In the genomic region with DNA sequence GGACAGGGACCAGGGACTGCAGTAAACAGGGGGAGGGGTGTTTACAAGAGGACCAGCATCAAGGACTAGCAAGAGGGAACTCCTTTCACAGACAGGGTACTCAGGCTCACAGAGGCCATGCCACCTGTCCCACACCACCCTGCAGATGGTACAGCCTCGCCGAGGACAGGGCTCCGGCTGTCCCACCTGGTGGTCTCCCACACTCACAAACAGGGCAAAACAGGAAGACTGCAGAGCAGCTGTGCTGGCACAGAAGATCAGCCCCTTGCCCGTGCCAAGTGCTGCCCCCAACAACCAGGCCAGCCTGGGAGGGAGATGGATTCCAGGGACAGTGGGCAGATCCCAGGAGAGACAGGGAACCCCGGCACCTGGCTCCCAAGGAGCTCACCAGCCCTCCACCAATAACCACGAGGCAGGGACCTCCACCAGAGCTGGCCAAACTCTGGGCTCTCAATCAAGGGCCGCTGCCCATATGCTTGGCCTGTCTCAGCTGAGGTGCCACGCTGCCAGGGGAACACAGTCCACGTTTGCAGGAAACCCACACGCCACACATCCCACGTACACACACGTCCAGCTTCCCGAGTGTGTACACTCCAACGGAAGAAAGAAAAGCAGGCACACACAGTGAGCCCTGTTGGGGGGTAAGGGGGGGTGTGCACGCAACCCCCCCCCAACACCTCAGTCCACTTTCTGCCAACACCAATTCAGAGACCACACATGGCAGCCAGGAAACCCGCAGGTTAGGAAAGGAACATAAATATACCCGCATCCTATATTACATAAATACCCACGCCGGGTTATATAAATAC, we compare ENCODE assay signal across 8 cellular contexts. TPM values are rescaled to one million over a fixed set of nuclear protein-coding genes. Genes with fewer than 3 reads are reported as not detected.
A peak's percentile ranks its signal among the peaks of the same experiment; 100 is the strongest.
DNase-seq lines count a peak whose midpoint lies in the region; ATAC-seq, FAIRE-seq and TF ChIP-seq lines count a peak whose summit lies in the region.

No MANE protein-coding gene starts in this region.

- DNase-seq in GM12891 (ENCODE audit: insufficient read length, low spot score) (no peak), colonic mucosa (no peak), NCI-H1436 treated with DMSO at 0.1 percent for 48 hours (lab: John Stamatoyannopoulos, UW) (no peak)

- no peaks in the 10 kb centered on the region for H3F3A ChIP-seq in OCI-LY1 (ENCODE audit: insufficient read depth, low read length)

- H3K9me2 ChIP-seq in OCI-LY1 (ENCODE audit: low read depth, low read length) = no peaks in the 10 kb centered on the region

- H3K4me2 ChIP-seq in OCI-LY1 (ENCODE audit: low read length) = peak overlapping the region; percentile 54

- H3K9ac ChIP-seq in OCI-LY1 (ENCODE audit: low read length) (peak overlapping the region; percentile 19; the same call in 1 of the 2 replicates), colonic mucosa (ENCODE audit: low read depth in 2 of 2, low read length in 2 of 2) (peak overlapping the region; percentile 90 to 93), muscle layer of colon (ENCODE audit: low read length) (peak overlapping the region; percentile 98)

- H3K4me1 ChIP-seq in OCI-LY1 (ENCODE audit: insufficient read depth, low read length, severe bottlenecking) (peaks cover 35% of the 10 kb centered on the region), colonic mucosa (peaks cover 5% of the 10 kb centered on the region), muscle layer of colon (ENCODE audit: insufficient read depth, low read length) (peaks cover 67% of the 10 kb centered on the region)

- H3K27ac ChIP-seq in OCI-LY1 (ENCODE audit: low read depth, low read length, poor library complexity, severe bottlenecking) (no peak overlapping the region), colonic mucosa (peak overlapping the region; percentile 94), muscle layer of colon (ENCODE audit: low read depth, low read length) (peak overlapping the region; percentile 99)

- no peak for ATAC-seq in GM18873 (IDR thresholded peaks at IDR 0.05; ENCODE audit: low FRiP score, unreplicated experiment)
- ATAC-seq in HG02973 (IDR thresholded peaks at IDR 0.05; ENCODE audit: unreplicated experiment) = no peak
- ATAC-seq in GM19351 (IDR thresholded peaks at IDR 0.05; ENCODE audit: unreplicated experiment) = no peak

- H3K27me3 ChIP-seq in OCI-LY1 (ENCODE audit: insufficient read depth, low read length) = peaks cover 12% of the 10 kb centered on the region; the same call in 1 of the 2 replicates
- no peaks in the 10 kb centered on the region for H3K27me3 ChIP-seq in colonic mucosa
- H3K27me3 ChIP-seq in muscle layer of colon (ENCODE audit: control insufficient read depth in 1 of 2, insufficient read depth in 2 of 2, low read length in 2 of 2) = no peaks in the 10 kb centered on the region

- TF ChIP-seq CTCF in OCI-LY1 (IDR thresholded peaks at IDR 0.05; ENCODE audit: low read length) (no peak), colonic mucosa (IDR thresholded peaks at IDR 0.05) (no peak)

- no peaks in the 10 kb centered on the region for H4K20me1 ChIP-seq in OCI-LY1 (ENCODE audit: insufficient read depth, low read length)

- H3K9me3 ChIP-seq in OCI-LY1 (ENCODE audit: low read length) (no peaks in the 10 kb centered on the region), colonic mucosa (no peaks in the 10 kb centered on the region), muscle layer of colon (ENCODE audit: low read length) (no peaks in the 10 kb centered on the region)

- no peaks in the 10 kb centered on the region for H3K36me3 ChIP-seq in OCI-LY1 (ENCODE audit: insufficient read depth, low read length)
- H3K36me3 ChIP-seq in colonic mucosa = no peaks in the 10 kb centered on the region
- H3K36me3 ChIP-seq in muscle layer of colon (ENCODE audit: insufficient read depth, low read length) = peaks cover 28% of the 10 kb centered on the region

- no peak for TF ChIP-seq POLR2A in GM12891 (IDR thresholded peaks at IDR 0.05; ENCODE audit: low read depth, low read length)

- H3K79me2 ChIP-seq in OCI-LY1 (ENCODE audit: insufficient read depth, low read length) = no peaks in the 10 kb centered on the region

- no peak overlapping the region for H2AFZ ChIP-seq in OCI-LY1 (ENCODE audit: low read length)

- FAIRE-seq in GM12891 (lab: Jason Lieb, UNC) = peak; percentile 55

- H3K4me3 ChIP-seq in OCI-LY1 (ENCODE audit: low read depth, low read length, poor library complexity, severe bottlenecking) (peak overlapping the region; percentile 58), colonic mucosa (peak overlapping the region; percentile 68), muscle layer of colon (ENCODE audit: low read depth in 1 of 2, low read length in 2 of 2) (peak overlapping the region; percentile 89 to 93)

- intact Hi-C loops in colonic mucosa (cut with DNase I) = loop anchor here (5.0 kb wide), 1 partner anchor 43 kb away; a partner anchor contains a TSS

TF ChIP-seq in GM12891, 5 proteins besides CTCF, POLR2A, EP300 and RAD21:
- no peak for TF ChIP-seq POLR2AphosphoS5 (IDR thresholded peaks at IDR 0.05; ENCODE audit: low read depth, low read length)
- no peak for TF ChIP-seq POU2F2 (IDR thresholded peaks at IDR 0.05; ENCODE audit: low read depth, low read length)
- no peak for TF ChIP-seq SPI1 (IDR thresholded peaks at IDR 0.05; ENCODE audit: low read depth, low read length)
- TF ChIP-seq TAF1 (IDR thresholded peaks at IDR 0.05; ENCODE audit: low read depth, low read length) = no peak
- no peak for TF ChIP-seq PAX5 (IDR thresholded peaks at IDR 0.05; ENCODE audit: insufficient read depth, low read length, severe bottlenecking)

RNA-seq across cellular contexts. Expression of a gene that starts 2.0 kb away (rescaled TPM):
- 37.4 TPM for polyA plus RNA-seq in GM12891 (2012; ENCODE audit: low read depth, missing spikeins)
- total RNA-seq in colonic mucosa = 10 to 100 TPM; 97.0 to 97.2 TPM

RNA-seq across cellular contexts. Expression of a gene that starts 42.4 kb away (rescaled TPM):
- 5.5 TPM for polyA plus RNA-seq in GM12891 (2012; ENCODE audit: low read depth, missing spikeins)
- total RNA-seq in colonic mucosa = 10 to 100 TPM; 58.8 to 61.6 TPM

Comparison
In these comparisons a context has a peak if more than half of its experiments do, and no peak if none do; other contexts are left out.
1. H3K9ac ChIP-seq: peak in every context shown above with its lines; median percentile 98 in muscle layer of colon; 92 in colonic mucosa; 19 in OCI-LY1.